In the genomic region with DNA sequence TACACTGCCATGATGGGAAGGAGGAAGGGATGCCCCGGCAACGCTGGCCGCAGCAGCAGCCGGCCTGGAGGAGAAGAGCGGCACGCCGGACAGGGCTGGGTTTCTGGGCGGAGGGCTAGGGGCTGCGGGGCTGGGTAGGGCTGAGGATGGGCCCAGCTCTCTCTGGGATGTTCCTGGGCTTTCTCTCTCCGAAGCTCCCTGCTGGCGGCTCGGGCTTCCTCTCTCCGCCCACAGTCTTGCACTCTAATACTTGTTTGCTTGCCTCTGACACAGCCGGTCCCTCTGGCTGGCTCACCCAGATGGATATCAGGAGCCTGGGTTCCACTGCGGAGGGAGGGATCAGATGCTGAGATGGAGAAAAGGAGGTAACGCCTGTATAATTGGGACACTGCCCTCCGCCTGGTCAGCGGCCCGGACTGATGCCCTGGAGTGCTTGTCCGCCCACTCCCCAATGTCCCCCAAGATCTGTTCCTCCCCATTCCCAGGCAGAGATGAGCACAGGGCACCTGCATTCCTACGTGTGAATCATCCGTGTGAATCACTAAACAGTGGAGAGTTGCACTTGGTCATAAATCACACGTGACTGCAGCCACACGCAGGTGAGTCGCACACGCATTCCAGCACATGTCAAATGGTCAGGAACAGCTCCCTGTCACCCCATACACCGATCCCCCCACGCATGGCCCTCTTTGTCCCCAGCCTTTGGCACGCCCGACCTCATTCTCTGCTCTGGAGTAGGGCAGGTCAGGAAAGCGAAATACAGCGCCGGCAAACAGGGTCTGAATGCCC, we compare ENCODE assay signal across 8 cellular contexts. TPM values are rescaled to one million over a fixed set of nuclear protein-coding genes. Genes with fewer than 3 reads are reported as not detected.
DNase-seq lines count a peak whose midpoint lies in the region; ATAC-seq and TF ChIP-seq lines count a peak whose summit lies in the region.

A gene (minus strand): TSS at position 535 of the 789 bp plus-strand sequence. CDS start 524 bp downstream, at position 11.

- H3K27ac ChIP-seq in ectodermal cell (ENCODE audit: insufficient read depth, low read depth, low read length, poor library complexity, severe bottlenecking) (no peak within 1 kb of the TSS), urinary bladder (ENCODE audit: low read depth) (peak within 1 kb of the TSS; percentile 70)

- no peaks in the 10 kb centered on the region for H3K36me3 ChIP-seq in ectodermal cell (ENCODE audit: control insufficient read depth, insufficient read depth, low read length)
- no peaks in the 10 kb centered on the region for H3K36me3 ChIP-seq in urinary bladder (ENCODE audit: insufficient read depth)

- H3K27me3 ChIP-seq in ectodermal cell (ENCODE audit: control insufficient read depth, insufficient read depth, low read length, poor library complexity, severe bottlenecking): peaks cover 69% of the 10 kb centered on the region

- 1% methylated on average over 33 of the region's 33 CpGs for WGBS in ectodermal cell, 2 experiments
- WGBS in urinary bladder: 1% methylated on average over 33 of the region's 33 CpGs

- H3K4me3 ChIP-seq in ectodermal cell (ENCODE audit: insufficient read depth, low read depth, low read length): peak within 1 kb of the TSS; percentile 80
- peak within 1 kb of the TSS; percentile 42 for H3K4me3 ChIP-seq in urinary bladder (ENCODE audit: low read depth, low read length)

- no peaks in the 10 kb centered on the region for H3K9me3 ChIP-seq in ectodermal cell (ENCODE audit: control insufficient read depth, low read length)

- no peak for TF ChIP-seq CTCF in GM13976 (IDR thresholded peaks at IDR 0.05; ENCODE audit: borderline replicate concordance, control extremely low read depth, extremely low read depth, insufficient read depth, missing control alignments)

- in situ Hi-C loops in ACHN (cut with HindIII; ENCODE audit: low pct_ligation_motif_present, low pct_unique_long_range_greater_than_20kb, low sequenced_read_pairs) (no loop called here), GM13976 (cut with MboI; ENCODE audit: low sequenced_read_pairs, unreplicated experiment) (no loop called here)

- DNase-seq in ACHN: peak; percentile 83
- peak; percentile 39 for DNase-seq in GM13976 (ENCODE audit: low spot score)
- DNase-seq in middle frontal gyrus (ENCODE audit: extremely low spot score, low spot score): peak; percentile 9
- no peak for DNase-seq in NCI-H446 (lab: John Stamatoyannopoulos, UW)
- DNase-seq in NOMO-1 (lab: John Stamatoyannopoulos, UW; ENCODE audit: unreplicated experiment in 2 of 2): no peak

- H3K4me1 ChIP-seq in ectodermal cell (ENCODE audit: control insufficient read depth, insufficient read depth, low read length) (peaks cover 4% of the 10 kb centered on the region), urinary bladder (ENCODE audit: insufficient read depth) (no peaks in the 10 kb centered on the region)

- peak; percentile 26 for ATAC-seq in SK-N-SH treated with all-trans-retinoic acid at 6 μM for 48 hours

TF ChIP-seq in SK-N-SH treated with all-trans-retinoic acid at 6 μM for 48 hours, 23 proteins besides CTCF, POLR2A, EP300 and RAD21:
- no peak for TF ChIP-seq ZNF70 (CRISPR knock-in tag; IDR thresholded peaks at IDR 0.05)
- TF ChIP-seq GLIS3 (CRISPR knock-in tag; IDR thresholded peaks at IDR 0.05): no peak
- TF ChIP-seq, protein P1, sequence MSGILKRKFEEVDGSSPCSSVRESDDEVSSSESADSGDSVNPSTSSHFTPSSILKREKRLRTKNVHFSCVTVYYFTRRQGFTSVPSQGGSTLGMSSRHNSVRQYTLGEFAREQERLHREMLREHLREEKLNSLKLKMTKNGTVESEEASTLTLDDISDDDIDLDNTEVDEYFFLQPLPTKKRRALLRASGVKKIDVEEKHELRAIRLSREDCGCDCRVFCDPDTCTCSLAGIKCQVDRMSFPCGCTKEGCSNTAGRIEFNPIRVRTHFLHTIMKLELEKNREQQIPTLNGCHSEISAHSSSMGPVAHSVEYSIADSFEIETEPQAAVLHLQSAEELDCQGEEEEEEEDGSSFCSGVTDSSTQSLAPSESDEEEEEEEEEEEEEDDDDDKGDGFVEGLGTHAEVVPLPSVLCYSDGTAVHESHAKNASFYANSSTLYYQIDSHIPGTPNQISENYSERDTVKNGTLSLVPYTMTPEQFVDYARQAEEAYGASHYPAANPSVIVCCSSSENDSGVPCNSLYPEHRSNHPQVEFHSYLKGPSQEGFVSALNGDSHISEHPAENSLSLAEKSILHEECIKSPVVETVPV (CRISPR knock-in tag; IDR thresholded peaks at IDR 0.05): no peak
- TF ChIP-seq PPARA (CRISPR knock-in tag; IDR thresholded peaks at IDR 0.05; ENCODE audit: borderline replicate concordance): no peak
- no peak for TF ChIP-seq TCF4 (CRISPR knock-in tag; IDR thresholded peaks at IDR 0.05; ENCODE audit: borderline replicate concordance)

RNA-seq across cellular contexts. Expression of the gene that starts here (rescaled TPM):
- polyA plus RNA-seq in ectodermal cell (2013, experiment 1 of 4): not detected
- not detected for polyA plus RNA-seq in ectodermal cell (2013, experiment 2 of 4)
- not detected for polyA plus RNA-seq in ectodermal cell (2013, experiment 3 of 4)
- not detected for polyA plus RNA-seq in ectodermal cell (2013, experiment 4 of 4)
- total RNA-seq in urinary bladder: not detected
- not detected for polyA plus RNA-seq in urinary bladder

Comparison
In these comparisons a context has a peak if more than half of its experiments do, and no peak if none do; other contexts are left out.
1. DNase-seq: peak in ACHN (single experiment), GM13976 (single experiment) and middle frontal gyrus (single experiment); none in NCI-H446 (0 of 2) and NOMO-1 (0 of 2).